ENCODE assay signal across 4 cellular contexts in the genomic region with DNA sequence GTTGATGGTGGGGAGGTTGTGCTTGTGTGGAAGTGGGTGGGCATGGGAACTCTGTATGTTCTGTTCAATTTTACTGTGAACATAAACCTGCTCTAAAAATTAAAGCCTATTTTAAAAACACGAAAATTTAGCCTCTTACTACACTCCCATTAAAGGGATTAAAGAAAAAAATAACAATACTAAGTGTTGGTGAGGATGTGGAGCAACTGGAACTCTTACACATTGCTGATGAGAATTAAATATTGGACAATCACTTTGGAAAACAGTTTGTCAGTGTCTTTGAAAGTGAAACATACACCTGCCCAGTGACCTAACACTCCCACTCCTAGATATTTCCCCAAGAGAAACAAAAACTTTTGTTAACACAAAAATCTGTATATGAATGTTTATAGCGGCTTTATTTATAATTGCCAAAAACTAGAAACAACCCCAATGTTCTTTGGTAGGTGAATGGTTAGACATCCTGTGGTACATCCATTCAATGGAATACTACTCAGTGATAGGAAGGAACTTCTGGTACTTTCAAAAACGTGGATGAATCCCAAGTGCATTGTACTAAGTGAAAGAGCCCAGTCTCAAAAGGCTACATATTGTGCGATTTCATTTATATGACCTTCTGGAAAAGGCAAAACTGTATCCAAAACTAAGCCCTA.
TF ChIP-seq lines count a peak whose summit lies in the region.

No MANE protein-coding gene starts in this region.

TF ChIP-seq in SK-N-SH treated with all-trans-retinoic acid at 6 μM for 48 hours, 23 proteins besides CTCF, POLR2A, EP300 and RAD21:
- no peak for TF ChIP-seq ESRRG (CRISPR knock-in tag; IDR thresholded peaks at IDR 0.05)
- peak; percentile 96 for TF ChIP-seq ZNF8 (CRISPR knock-in tag; IDR thresholded peaks at IDR 0.05)
- TF ChIP-seq TCF4 (CRISPR knock-in tag; IDR thresholded peaks at IDR 0.05; ENCODE audit: borderline replicate concordance), result no peak

TF ChIP-seq in SK-N-SH, 30 proteins besides CTCF, POLR2A, EP300 and RAD21:
- TF ChIP-seq MXI1 (IDR thresholded peaks at IDR 0.05; ENCODE audit: low read depth, low read length) (no peak), NFIC (IDR thresholded peaks at IDR 0.05; ENCODE audit: borderline replicate concordance) (no peak), FOXM1 (IDR thresholded peaks at IDR 0.05; ENCODE audit: low read depth) (no peak), FOSL2 (IDR thresholded peaks at IDR 0.05; ENCODE audit: borderline replicate concordance, low read depth) (no peak), EZH2phosphoT487 (IDR thresholded peaks at IDR 0.05; ENCODE audit: borderline replicate concordance, low read depth) (no peak), TAF1 (IDR thresholded peaks at IDR 0.05; ENCODE audit: borderline replicate concordance, low read depth, low read length) (no peak), JUND (IDR thresholded peaks at IDR 0.05) (no peak)
- TF ChIP-seq, protein P1, sequence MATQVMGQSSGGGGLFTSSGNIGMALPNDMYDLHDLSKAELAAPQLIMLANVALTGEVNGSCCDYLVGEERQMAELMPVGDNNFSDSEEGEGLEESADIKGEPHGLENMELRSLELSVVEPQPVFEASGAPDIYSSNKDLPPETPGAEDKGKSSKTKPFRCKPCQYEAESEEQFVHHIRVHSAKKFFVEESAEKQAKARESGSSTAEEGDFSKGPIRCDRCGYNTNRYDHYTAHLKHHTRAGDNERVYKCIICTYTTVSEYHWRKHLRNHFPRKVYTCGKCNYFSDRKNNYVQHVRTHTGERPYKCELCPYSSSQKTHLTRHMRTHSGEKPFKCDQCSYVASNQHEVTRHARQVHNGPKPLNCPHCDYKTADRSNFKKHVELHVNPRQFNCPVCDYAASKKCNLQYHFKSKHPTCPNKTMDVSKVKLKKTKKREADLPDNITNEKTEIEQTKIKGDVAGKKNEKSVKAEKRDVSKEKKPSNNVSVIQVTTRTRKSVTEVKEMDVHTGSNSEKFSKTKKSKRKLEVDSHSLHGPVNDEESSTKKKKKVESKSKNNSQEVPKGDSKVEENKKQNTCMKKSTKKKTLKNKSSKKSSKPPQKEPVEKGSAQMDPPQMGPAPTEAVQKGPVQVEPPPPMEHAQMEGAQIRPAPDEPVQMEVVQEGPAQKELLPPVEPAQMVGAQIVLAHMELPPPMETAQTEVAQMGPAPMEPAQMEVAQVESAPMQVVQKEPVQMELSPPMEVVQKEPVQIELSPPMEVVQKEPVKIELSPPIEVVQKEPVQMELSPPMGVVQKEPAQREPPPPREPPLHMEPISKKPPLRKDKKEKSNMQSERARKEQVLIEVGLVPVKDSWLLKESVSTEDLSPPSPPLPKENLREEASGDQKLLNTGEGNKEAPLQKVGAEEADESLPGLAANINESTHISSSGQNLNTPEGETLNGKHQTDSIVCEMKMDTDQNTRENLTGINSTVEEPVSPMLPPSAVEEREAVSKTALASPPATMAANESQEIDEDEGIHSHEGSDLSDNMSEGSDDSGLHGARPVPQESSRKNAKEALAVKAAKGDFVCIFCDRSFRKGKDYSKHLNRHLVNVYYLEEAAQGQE (IDR thresholded peaks at IDR 0.05; ENCODE audit: low read depth, low read length), result no peak

TF ChIP-seq in HEK293, 187 proteins besides CTCF, POLR2A, EP300 and RAD21:
- TF ChIP-seq GLIS2 (tag by site-specific recombination; IDR thresholded peaks at IDR 0.05) (no peak), ZNF830 (tag by site-specific recombination; IDR thresholded peaks at IDR 0.05; ENCODE audit: low read depth) (no peak), ZNF184 (tag by site-specific recombination; IDR thresholded peaks at IDR 0.05) (peak; percentile 94)

TF ChIP-seq in K562, 482 proteins besides CTCF, POLR2A, EP300 and RAD21:
- TF ChIP-seq RBM25 (IDR thresholded peaks at IDR 0.05; ENCODE audit: low read depth, low read length, severe bottlenecking) (peak; percentile 24), ZNF766 (CRISPR knock-in tag; conservative IDR thresholded peaks at IDR 0.05) (no peak), ZNF146 (CRISPR knock-in tag; IDR thresholded peaks at IDR 0.05; ENCODE audit: unreplicated experiment) (peak; percentile 31)
